ENCODE assay signal across 27 cellular contexts in the genomic region with DNA sequence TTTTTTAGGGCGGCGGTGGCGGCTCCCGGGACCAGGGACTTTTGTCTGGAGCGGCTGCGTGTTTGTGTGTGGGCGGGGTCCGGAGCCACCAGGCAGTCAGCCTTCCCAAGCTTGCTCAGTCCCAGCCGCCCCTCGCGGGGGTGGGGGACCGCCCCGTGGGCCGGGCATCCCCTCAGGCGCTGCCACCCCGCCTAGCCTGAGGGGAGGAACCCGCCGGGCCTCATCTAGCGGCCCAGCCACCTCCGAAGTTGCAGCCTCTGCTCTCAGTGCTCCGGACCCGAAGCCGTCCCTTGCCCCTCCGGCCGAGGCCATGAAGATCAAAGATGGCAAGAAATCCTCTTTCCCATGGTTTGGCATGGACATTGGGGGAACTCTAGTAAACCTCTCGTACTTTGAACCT.
"Had no signal": no experiment of that assay in that cellular context is flagged by ENCODE, and none has a peak within 500 bp of the region (broad histone marks: within the 10 kb centered on the region; RNA-seq: fewer than 3 reads in every experiment).

No MANE protein-coding gene starts in this region.

- H3K36me3 ChIP-seq: stomach, suprapubic skin, thoracic aorta, thyroid gland, tibial artery, tibial nerve, transverse colon, upper lobe of left lung, upper lobe of right lung, uterus, vagina had no signal

- H3K4me1 Mint-ChIP-seq: stimulated activated effector memory CD8-positive, alpha-beta T cell treated with anti-CD3 and anti-CD28 coated beads, Interleukin-12 subunit alpha, Interleukin-12 subunit beta, amount 100 ng/mL, for 72 hours; stimulated activated naive B cell treated with anti-CD40 and anti-IgM and Interleukin-4, amounts not matched to agents 10 μg/mL and 1 μg/mL and 100 μg/mL, for 72 hours; stimulated activated naive CD8-positive, alpha-beta T cell treated with anti-CD3 and anti-CD28 coated beads, Interleukin-15, amount 100 ng/mL, for 72 hours had no signal

- H3K27ac Mint-ChIP-seq: stimulated activated effector memory CD8-positive, alpha-beta T cell treated with anti-CD3 and anti-CD28 coated beads, Interleukin-12 subunit alpha, Interleukin-12 subunit beta, amount 100 ng/mL, for 72 hours; stimulated activated naive B cell treated with anti-CD40 and anti-IgM and Interleukin-4, amounts not matched to agents 10 μg/mL and 1 μg/mL and 100 μg/mL, for 72 hours; stimulated activated naive CD8-positive, alpha-beta T cell treated with anti-CD3 and anti-CD28 coated beads, Interleukin-15, amount 100 ng/mL, for 72 hours; stimulated activated naive CD8-positive, alpha-beta T cell treated with anti-CD3 and anti-CD28 coated beads, Interleukin-15, Interleukin-2, amounts not matched to agents 100 ng/mL and 50 ng/mL, for 24 hours; type B pancreatic cell had no signal

- H3K27me3 ChIP-seq: stomach, suprapubic skin, testis, thyroid gland, tibial artery, tibial nerve, transverse colon, upper lobe of left lung, upper lobe of right lung, uterus, vagina had no signal

- H3K4me1 ChIP-seq: stomach, suprapubic skin, testis, thyroid gland, tibial artery, tibial nerve, transverse colon, upper lobe of left lung, upper lobe of right lung, uterus, vagina had no signal

- H3K9me3 ChIP-seq: suprapubic skin, testis, thoracic aorta, thyroid gland, upper lobe of right lung, uterus, vagina had no signal

- H3K27me3 Mint-ChIP-seq: stimulated activated naive B cell treated with anti-CD40 and anti-IgM and Interleukin-4, amounts not matched to agents 10 μg/mL and 1 μg/mL and 100 μg/mL, for 72 hours; stimulated activated naive CD8-positive, alpha-beta T cell treated with anti-CD3 and anti-CD28 coated beads, Interleukin-15, amount 100 ng/mL, for 72 hours; stimulated activated naive CD8-positive, alpha-beta T cell treated with anti-CD3 and anti-CD28 coated beads, Interleukin-15, Interleukin-2, amounts not matched to agents 100 ng/mL and 50 ng/mL, for 24 hours; type B pancreatic cell had no signal

- H3K36me3 Mint-ChIP-seq: stimulated activated effector memory CD8-positive, alpha-beta T cell treated with anti-CD3 and anti-CD28 coated beads, Interleukin-12 subunit alpha, Interleukin-12 subunit beta, amount 100 ng/mL, for 72 hours; stimulated activated naive B cell treated with anti-CD40 and anti-IgM and Interleukin-4, amounts not matched to agents 10 μg/mL and 1 μg/mL and 100 μg/mL, for 72 hours; type B pancreatic cell had no signal

- DNase-seq: stimulated activated CD4-positive, alpha-beta T cell treated with anti-CD3 and anti-CD28 coated beads, Interleukin-2, amount 100 ng/mL, for 48 hours; stimulated activated CD4-positive, alpha-beta T cell treated with anti-CD3 and anti-CD28 coated beads, Interleukin-4, amount 100 ng/mL, for 1 hour; stimulated activated CD4-positive, alpha-beta T cell treated with anti-CD3 and anti-CD28 coated beads, Interleukin-4, amount 100 ng/mL, for 24 hours; stimulated activated CD4-positive, alpha-beta T cell treated with anti-CD3 and anti-CD28 coated beads, Interleukin-4, amount 100 ng/mL, for 4 hours; stimulated activated CD8-positive, alpha-beta memory T cell treated with anti-CD3 and anti-CD28 coated beads, Interleukin-4, amount 100 ng/mL, for 48 hours; stimulated activated naive B cell treated with anti-CD40 and anti-IgM and Interleukin-4, amounts not matched to agents 10 μg/mL and 1 μg/mL and 100 μg/mL, for 72 hours; stimulated activated naive CD4-positive, alpha-beta T cell; stimulated activated naive CD4-positive, alpha-beta T cell treated with Interleukin-2 at 50 U/mL for 16 hours; stimulated activated naive CD8-positive, alpha-beta T cell treated with anti-CD3 and anti-CD28 coated beads, Interleukin-15, amount 100 ng/mL, for 72 hours; stimulated activated naive CD8-positive, alpha-beta T cell treated with anti-CD3 and anti-CD28 coated beads, Interleukin-15, Interleukin-2, amounts not matched to agents 100 U/mL and 50 U/mL, for 24 hours; stomach; substantia nigra; testis; thyroid gland; tibial artery; transverse colon; trophoblast cell; upper lobe of right lung; uterus had no signal

- H3K27ac ChIP-seq: stomach, suprapubic skin, testis, thoracic aorta, thyroid gland, tibial artery, tibial nerve, transverse colon, upper lobe of left lung, upper lobe of right lung, uterus, vagina had no signal

- H3K4me3 Mint-ChIP-seq: stimulated activated effector memory CD8-positive, alpha-beta T cell treated with anti-CD3 and anti-CD28 coated beads, Interleukin-12 subunit alpha, Interleukin-12 subunit beta, amount 100 ng/mL, for 72 hours; stimulated activated naive B cell treated with anti-CD40 and anti-IgM and Interleukin-4, amounts not matched to agents 10 μg/mL and 1 μg/mL and 100 μg/mL, for 72 hours; stimulated activated naive CD8-positive, alpha-beta T cell treated with anti-CD3 and anti-CD28 coated beads, Interleukin-15, amount 100 ng/mL, for 72 hours; stimulated activated naive CD8-positive, alpha-beta T cell treated with anti-CD3 and anti-CD28 coated beads, Interleukin-15, Interleukin-2, amounts not matched to agents 100 ng/mL and 50 ng/mL, for 24 hours; type B pancreatic cell had no signal

- H3K4me3 ChIP-seq: stomach, suprapubic skin, testis, thoracic aorta, thyroid gland, tibial artery, tibial nerve, transverse colon, upper lobe of left lung, upper lobe of right lung, uterus, vagina had no signal

- ATAC-seq: stimulated activated effector memory CD8-positive, alpha-beta T cell treated with anti-CD3 and anti-CD28 coated beads, Interleukin-12 subunit alpha, Interleukin-12 subunit beta, amount 100 ng/mL, for 72 hours; stimulated activated naive B cell treated with anti-CD40 and anti-IgM and Interleukin-4, amounts not matched to agents 10 μg/mL and 1 μg/mL and 100 μg/mL, for 72 hours; stimulated activated naive CD8-positive, alpha-beta T cell treated with anti-CD3 and anti-CD28 coated beads, Interleukin-15, amount 100 ng/mL, for 72 hours; stimulated activated naive CD8-positive, alpha-beta T cell treated with anti-CD3 and anti-CD28 coated beads, Interleukin-15, Interleukin-2, amounts not matched to agents 100 U/mL and 50 U/mL, for 24 hours; upper lobe of right lung had no signal
